8 cellular contexts compared by ENCODE assay signal in genomic region chr1:54671985-54672608, GRCh38. TPM values are rescaled to one million over a fixed set of nuclear protein-coding genes. Genes with fewer than 3 reads are reported as not detected.
A peak's percentile ranks its signal among the peaks of the same experiment; 100 is the strongest.
DNase-seq lines count a peak whose midpoint lies in the region; ATAC-seq and TF ChIP-seq lines count a peak whose summit lies in the region.

No MANE protein-coding gene starts in this region.

- H3K9me3 ChIP-seq in SJCRH30 (replicated peaks) (no peaks in the 10 kb centered on the region), heart right ventricle (peaks cover 0 to 8% (median 0%) of the 10 kb centered on the region in 11 donors)

- H3K27ac ChIP-seq in SJCRH30 = no peak overlapping the region
- no peak overlapping the region for H3K27ac ChIP-seq in heart right ventricle

- H3K36me3 ChIP-seq in SJCRH30 (no peaks in the 10 kb centered on the region), heart right ventricle (peaks cover 0 to 13% (median 0%) of the 10 kb centered on the region in 9 donors)

- ATAC-seq in GM19035 (IDR thresholded peaks at IDR 0.05; ENCODE audit: unreplicated experiment) = peak; percentile 58
- peak in 3 of 8 donors; percentile 12 to 51 (median 40) for ATAC-seq in heart right ventricle
- no peak for ATAC-seq in GM21717 (IDR thresholded peaks at IDR 0.05; ENCODE audit: unreplicated experiment)

- H3K27me3 ChIP-seq in SJCRH30 = 0 out of 2 replicates have a peak, but pooled peaks cover 2% of the 10 kb centered on the region
- H3K27me3 ChIP-seq in heart right ventricle = no peaks in the 10 kb centered on the region

- H3K4me3 ChIP-seq in LNCaP clone FGC (ENCODE audit: low read depth, low read length) (no peak overlapping the region), SJCRH30 (no peak overlapping the region), heart right ventricle (no peak overlapping the region)

- no peaks in the 10 kb centered on the region for H3K4me1 ChIP-seq in SJCRH30
- H3K4me1 ChIP-seq in heart right ventricle = no peaks in the 10 kb centered on the region

- DNase-seq in AG08396 (ENCODE audit: low spot score) = peak; percentile 72
- DNase-seq in LNCaP clone FGC (ENCODE audit: low read depth) = peak; percentile 4
- DNase-seq in SJCRH30 = peak; percentile 63 to 78
- peak; percentile 51 for DNase-seq in activated effector memory CD4-positive, alpha-beta T cell treated with Interleukin-2 at 50 U/mL for 16 hours
- no peak for DNase-seq in heart right ventricle
- DNase-seq in stimulated activated CD4-positive, alpha-beta T cell treated with anti-CD3 and anti-CD28 coated beads, Interleukin-12 subunit alpha, Interleukin-12 subunit beta, amount 100 ng/mL, for 48 hours (ENCODE audit: low read depth in 2 of 3, low spot score in 1 of 3) = peak; percentile 59 to 83 (median 60)

- TF ChIP-seq CTCF in LNCaP clone FGC (IDR thresholded peaks at IDR 0.05; ENCODE audit: control insufficient read depth, extremely low read depth, insufficient read depth) = peak; percentile 92
- TF ChIP-seq CTCF in heart right ventricle (IDR thresholded peaks at IDR 0.05) = peak in 7 of 9 donors; percentile 46 to 80 (median 53)

- 52 to 62% methylated on average over 6 of the region's 6 CpGs for WGBS in heart right ventricle, 2 donors

- intact Hi-C loops in heart right ventricle (cut with DNase I) = loop anchor here in 6 of 10 donors (5.0 to 10.0 kb wide), 3 partner anchors 133 to 143 kb away; partner anchors contain the start of gene TTC22 (in 1 of the 6)

RNA-seq across cellular contexts. Expression of gene MROH7, which starts 30.5 kb away (rescaled TPM):
- not detected in 2 replicates for total RNA-seq in SJCRH30 (2014; rRNA removed; shearing (Covaris generic))
- 10 to 100 TPM in 6 of 10 donors, 1 to 10 TPM in 4; 2.1 to 19.0 (median 12.8) TPM for total RNA-seq in heart right ventricle
- 10 to 100 TPM in 1 of 2 donors, 1 to 10 TPM in 1; 3.4 to 25.8 TPM for polyA plus RNA-seq in heart right ventricle

RNA-seq across cellular contexts. Expression of gene TTC4, which starts 43.6 kb away (rescaled TPM):
- 37.0 and 38.9 TPM in 2 replicates for total RNA-seq in SJCRH30 (2014; rRNA removed; shearing (Covaris generic))
- 10 to 100 TPM; 12.0 to 17.0 (median 15.1) TPM for total RNA-seq in heart right ventricle
- polyA plus RNA-seq in heart right ventricle = 10 to 100 TPM; 13.8 to 20.9 TPM

RNA-seq across cellular contexts. Expression of gene FAM151A, which starts 48.8 kb away (rescaled TPM):
- not detected in 2 replicates for total RNA-seq in SJCRH30 (2014; rRNA removed; shearing (Covaris generic))
- 1 to 10 TPM in 4 of 10 donors, under 1 TPM in 5, not detected in 1; 0.39 to 2.7 (median 0.94) TPM for total RNA-seq in heart right ventricle
- polyA plus RNA-seq in heart right ventricle = 1 to 10 TPM in 1 of 2 donors, under 1 TPM in 1; 0.64 to 2.9 TPM

Comparison
In these comparisons a context has a peak if more than half of its experiments do, and no peak if none do; other contexts are left out.
1. DNase-seq: peak in AG08396 (single experiment), LNCaP clone FGC (single experiment), SJCRH30 (2 of 2), activated effector memory CD4-positive, alpha-beta T cell treated with Interleukin-2 at 50 U/mL for 16 hours (single experiment) and stimulated activated CD4-positive, alpha-beta T cell treated with anti-CD3 and anti-CD28 coated beads, Interleukin-12 subunit alpha, Interleukin-12 subunit beta, amount 100 ng/mL, for 48 hours (3 of 3); none in heart right ventricle (0 of 2).